In genomic region chr21:46207920-46208571, GRCh38 we compare ENCODE assay signal across 16 cellular contexts. TPM values are rescaled to one million over a fixed set of nuclear protein-coding genes. Genes with fewer than 3 reads are reported as not detected.
"Had no signal": no experiment of that assay in that cellular context is flagged by ENCODE, and none has a peak within 500 bp of the region (broad histone marks: within the 10 kb centered on the region; RNA-seq: fewer than 3 reads in every experiment).

No MANE protein-coding gene starts in this region.

- H3K27me3 ChIP-seq: neural progenitor cell, upper lobe of left lung had no signal

- H3K4me3 ChIP-seq: neural progenitor cell, smooth muscle cell, upper lobe of left lung had no signal

- H3K27ac ChIP-seq: neural progenitor cell, parathyroid adenoma, upper lobe of left lung, VCaP had no signal

- H3K36me3 ChIP-seq: neural progenitor cell had no signal

- DNase-seq: activated CD4-positive, alpha-beta T cell treated with anti-CD3 and anti-CD28 coated beads for 36 hours; activated CD8-positive, alpha-beta T cell treated with anti-CD3 and anti-CD28 coated beads, Interleukin-2, amount 10 ng/mL, durations not matched to agents 7 days and 5 days; anterior cingulate cortex; foreskin melanocyte; head of caudate nucleus; mesendoderm; retina; stimulated activated CD4-positive, alpha-beta T cell treated with anti-CD3 and anti-CD28 coated beads, Interleukin-1b, Interleukin-23, amount 100 ng/mL, for 48 hours; stimulated activated naive CD4-positive, alpha-beta T cell; T1000 had no signal

RNA-seq across cellular contexts. Expression of gene FTCD, which starts 52.7 kb away (rescaled TPM):
- total RNA-seq: bronchial epithelial cell had no signal
